Comparison of ENCODE assay signal across 11 cellular contexts in genomic region chr17:40095356-40095943, GRCh38. TPM values are rescaled to one million over a fixed set of nuclear protein-coding genes. Genes with fewer than 3 reads are reported as not detected.
DNase-seq lines count a peak whose midpoint lies in the region; ATAC-seq and TF ChIP-seq lines count a peak whose summit lies in the region.
"Had no signal": no experiment of that assay in that cellular context is flagged by ENCODE, and none has a peak within 500 bp of the region (broad histone marks: within the 10 kb centered on the region; RNA-seq: fewer than 3 reads in every experiment).

No MANE protein-coding gene starts in this region.

- H3K27ac ChIP-seq in lower lobe of right lung, result peak overlapping the region; percentile 95
- H3K27ac ChIP-seq in testis, result peak overlapping the region; percentile 57 to 99
- H3K27ac ChIP-seq: SJCRH30 had no signal

- peak overlapping the region; percentile 90 for H3K27ac Mint-ChIP-seq in activated CD4-positive, alpha-beta T cell treated with anti-CD3 and anti-CD28 coated beads, Interleukin-2, amount 10 ng/mL, durations not matched to agents 7 days and 5 days
- peak overlapping the region; percentile 91 for H3K27ac Mint-ChIP-seq in activated naive CD8-positive, alpha-beta T cell treated with anti-CD3 and anti-CD28 coated beads, Interleukin-2, amount 10 ng/mL, durations not matched to agents 7 days and 5 days
- no peak overlapping the region for H3K27ac Mint-ChIP-seq in nephron progenitor cell

- no peak for TF ChIP-seq POLR2A in testis (IDR thresholded peaks at IDR 0.05)

- no peaks in the 10 kb centered on the region for H3K9me3 Mint-ChIP-seq in activated CD4-positive, alpha-beta T cell treated with anti-CD3 and anti-CD28 coated beads, Interleukin-2, amount 10 ng/mL, durations not matched to agents 7 days and 5 days
- no peaks in the 10 kb centered on the region for H3K9me3 Mint-ChIP-seq in activated naive CD8-positive, alpha-beta T cell treated with anti-CD3 and anti-CD28 coated beads, Interleukin-2, amount 10 ng/mL, durations not matched to agents 7 days and 5 days
- H3K9me3 Mint-ChIP-seq in nephron progenitor cell, result no peaks in the 10 kb centered on the region

- H3K4me1 Mint-ChIP-seq in activated CD4-positive, alpha-beta T cell treated with anti-CD3 and anti-CD28 coated beads, Interleukin-2, amount 10 ng/mL, durations not matched to agents 7 days and 5 days, result peaks cover 64% of the 10 kb centered on the region
- H3K4me1 Mint-ChIP-seq in activated naive CD8-positive, alpha-beta T cell treated with anti-CD3 and anti-CD28 coated beads, Interleukin-2, amount 10 ng/mL, durations not matched to agents 7 days and 5 days, result peaks cover 53% of the 10 kb centered on the region
- peaks cover 83% of the 10 kb centered on the region for H3K4me1 Mint-ChIP-seq in nephron progenitor cell

- no peaks in the 10 kb centered on the region for H3K27me3 Mint-ChIP-seq in activated CD4-positive, alpha-beta T cell treated with anti-CD3 and anti-CD28 coated beads, Interleukin-2, amount 10 ng/mL, durations not matched to agents 7 days and 5 days
- no peaks in the 10 kb centered on the region for H3K27me3 Mint-ChIP-seq in activated naive CD8-positive, alpha-beta T cell treated with anti-CD3 and anti-CD28 coated beads, Interleukin-2, amount 10 ng/mL, durations not matched to agents 7 days and 5 days
- H3K27me3 Mint-ChIP-seq in nephron progenitor cell (ENCODE audit: low read depth, poor library complexity), result peaks cover 5% of the 10 kb centered on the region

- H3K9me3 ChIP-seq in lower lobe of right lung, result no peaks in the 10 kb centered on the region
- H3K9me3 ChIP-seq in testis, result no peaks in the 10 kb centered on the region
- H3K9me3 ChIP-seq: SJCRH30 had no signal

- H3K4me1 ChIP-seq in lower lobe of right lung (peaks cover 63% of the 10 kb centered on the region), testis (peaks cover 55% of the 10 kb centered on the region)

- ATAC-seq in activated naive CD8-positive, alpha-beta T cell treated with anti-CD3 and anti-CD28 coated beads, Interleukin-2, amount 10 ng/mL, durations not matched to agents 7 days and 5 days (ENCODE audit: low read depth), result no peak
- no peak for ATAC-seq in lower lobe of right lung
- no peak for ATAC-seq in HG03432 (IDR thresholded peaks at IDR 0.05; ENCODE audit: unreplicated experiment)

- H3K36me3 Mint-ChIP-seq in activated CD4-positive, alpha-beta T cell treated with anti-CD3 and anti-CD28 coated beads, Interleukin-2, amount 10 ng/mL, durations not matched to agents 7 days and 5 days (ENCODE audit: low read depth), result peaks cover 53% of the 10 kb centered on the region
- peaks cover 13% of the 10 kb centered on the region for H3K36me3 Mint-ChIP-seq in activated naive CD8-positive, alpha-beta T cell treated with anti-CD3 and anti-CD28 coated beads, Interleukin-2, amount 10 ng/mL, durations not matched to agents 7 days and 5 days
- peaks cover 28% of the 10 kb centered on the region for H3K36me3 Mint-ChIP-seq in nephron progenitor cell (ENCODE audit: low read depth)

- intact Hi-C loops in lower lobe of right lung (cut with DNase I), result no loop called here
- intact Hi-C loops in testis (cut with DNase I; ENCODE audit: low total_unique reads), result no loop called here

- H3K36me3 ChIP-seq in lower lobe of right lung (peaks cover 58% of the 10 kb centered on the region), testis (ENCODE audit: low read depth, missing control alignments) (no peaks in the 10 kb centered on the region)
- H3K36me3 ChIP-seq: SJCRH30 had no signal

- H3K4me3 ChIP-seq in lower lobe of right lung, result peak overlapping the region; percentile 83
- no peak overlapping the region for H3K4me3 ChIP-seq in testis
- H3K4me3 ChIP-seq: SJCRH30 had no signal

- H3K4me3 Mint-ChIP-seq in activated CD4-positive, alpha-beta T cell treated with anti-CD3 and anti-CD28 coated beads, Interleukin-2, amount 10 ng/mL, durations not matched to agents 7 days and 5 days, result peak overlapping the region; percentile 67
- peak overlapping the region; percentile 79 for H3K4me3 Mint-ChIP-seq in activated naive CD8-positive, alpha-beta T cell treated with anti-CD3 and anti-CD28 coated beads, Interleukin-2, amount 10 ng/mL, durations not matched to agents 7 days and 5 days
- H3K4me3 Mint-ChIP-seq in nephron progenitor cell, result no peak overlapping the region

- no peaks in the 10 kb centered on the region for H3K27me3 ChIP-seq in lower lobe of right lung (ENCODE audit: low read depth)
- H3K27me3 ChIP-seq in testis, result no peaks in the 10 kb centered on the region
- H3K27me3 ChIP-seq: SJCRH30 had no signal

- POLR2A ChIA-PET in activated CD4-positive, alpha-beta T cell treated with anti-CD3 and anti-CD28 coated beads, Interleukin-2, amount 10 ng/mL, durations not matched to agents 7 days and 5 days (lab: Charles Lee), result interaction anchor here (0.7 kb wide), 1 partner anchor 32 kb away, joined by 4 read pairs; no protein-coding TSS in a partner anchor
- POLR2A ChIA-PET in activated naive CD8-positive, alpha-beta T cell treated with anti-CD3 and anti-CD28 coated beads, Interleukin-2, amount 10 ng/mL, durations not matched to agents 7 days and 5 days (lab: Charles Lee), result interaction anchor here (0.8 to 2.5 kb wide), 5 partner anchors 16 to 44 kb away, joined by 3 to 24 read pairs (median 3); partner anchors contain the start of gene MED24

- 75 to 78% methylated on average over 16 to 17 of the region's 17 CpGs for WGBS in testis, 2 donors

- TF ChIP-seq CTCF in lower lobe of right lung (IDR thresholded peaks at IDR 0.05) (no peak), testis (IDR thresholded peaks at IDR 0.05) (no peak), nephron progenitor cell (IDR thresholded peaks at IDR 0.05) (no peak)

- CTCF ChIA-PET in activated CD4-positive, alpha-beta T cell treated with anti-CD3 and anti-CD28 coated beads, Interleukin-2, amount 10 ng/mL, durations not matched to agents 7 days and 5 days (lab: Charles Lee), result interaction anchor here (0.8 to 4.7 kb wide), 4 partner anchors 9 to 20 kb away, joined by 3 to 27 read pairs (median 6); no protein-coding TSS in a partner anchor

- DNase-seq in activated CD4-positive, alpha-beta T cell treated with anti-CD3 and anti-CD28 coated beads, Interleukin-2, amount 10 ng/mL, durations not matched to agents 7 days and 5 days, result no peak
- DNase-seq in activated CD4-positive, alpha-beta T cell treated with anti-CD3 and anti-CD28 coated beads for 48 hours, result no peak
- peak; percentile 45 for DNase-seq in activated naive CD8-positive, alpha-beta T cell treated with anti-CD3 and anti-CD28 coated beads, Interleukin-2, amount 10 ng/mL, durations not matched to agents 7 days and 5 days
- DNase-seq in lower lobe of right lung (no peak), testis (no peak), nephron progenitor cell (no peak), NCI-H1930 (lab: John Stamatoyannopoulos, UW) (no peak)
- DNase-seq: ACHN, NCI-H2081 treated with DMSO at 0.1 percent for 48 hours, SJCRH30 had no signal

RNA-seq across cellular contexts. Expression of gene NR1D1, which starts 4.9 kb away (rescaled TPM):
- 1 to 10 TPM; 5.5 to 5.8 TPM for total RNA-seq in activated CD4-positive, alpha-beta T cell treated with anti-CD3 and anti-CD28 coated beads, Interleukin-2, amount 10 ng/mL, durations not matched to agents 7 days and 5 days
- total RNA-seq in activated naive CD8-positive, alpha-beta T cell treated with anti-CD3 and anti-CD28 coated beads, Interleukin-2, amount 10 ng/mL, durations not matched to agents 7 days and 5 days, result 1 to 10 TPM; 5.0 to 5.8 TPM
- total RNA-seq in lower lobe of right lung (20.1 TPM), testis (10 to 100 TPM; 14.4 to 23.6 TPM)
- 9.8 TPM for polyA plus RNA-seq in testis (ENCODE audit: insufficient read depth, low read depth, low replicate concordance)

RNA-seq across cellular contexts. Expression of gene MSL1, which starts 26.3 kb away (rescaled TPM):
- 10 to 100 TPM; 95.4 to 97.1 TPM for total RNA-seq in activated CD4-positive, alpha-beta T cell treated with anti-CD3 and anti-CD28 coated beads, Interleukin-2, amount 10 ng/mL, durations not matched to agents 7 days and 5 days
- 100 to 1,000 TPM; 107 to 110 TPM for total RNA-seq in activated naive CD8-positive, alpha-beta T cell treated with anti-CD3 and anti-CD28 coated beads, Interleukin-2, amount 10 ng/mL, durations not matched to agents 7 days and 5 days
- 97.7 TPM for total RNA-seq in lower lobe of right lung
- total RNA-seq in testis, result 100 to 1,000 TPM; 129 to 161 TPM
- polyA plus RNA-seq in testis (ENCODE audit: insufficient read depth, low read depth, low replicate concordance), result 157 TPM

RNA-seq across cellular contexts. Expression of gene THRA, which starts 32.7 kb away (rescaled TPM):
- total RNA-seq in activated CD4-positive, alpha-beta T cell treated with anti-CD3 and anti-CD28 coated beads, Interleukin-2, amount 10 ng/mL, durations not matched to agents 7 days and 5 days, result 1 to 10 TPM; 8.6 to 9.1 TPM
- 10 to 100 TPM; 19.9 to 20.3 TPM for total RNA-seq in activated naive CD8-positive, alpha-beta T cell treated with anti-CD3 and anti-CD28 coated beads, Interleukin-2, amount 10 ng/mL, durations not matched to agents 7 days and 5 days
- total RNA-seq in lower lobe of right lung, result 50.1 TPM
- total RNA-seq in testis, result 10 to 100 TPM; 44.9 to 51.7 TPM
- polyA plus RNA-seq in testis (ENCODE audit: insufficient read depth, low read depth, low replicate concordance), result 41.2 TPM

RNA-seq across cellular contexts. Expression of gene MED24, which starts 41.2 kb away (rescaled TPM):
- 100 to 1,000 TPM in 1 of 2 experiments, 10 to 100 TPM in 1; 92.1 to 102 TPM for total RNA-seq in activated CD4-positive, alpha-beta T cell treated with anti-CD3 and anti-CD28 coated beads, Interleukin-2, amount 10 ng/mL, durations not matched to agents 7 days and 5 days
- 10 to 100 TPM; 87.0 to 89.9 TPM for total RNA-seq in activated naive CD8-positive, alpha-beta T cell treated with anti-CD3 and anti-CD28 coated beads, Interleukin-2, amount 10 ng/mL, durations not matched to agents 7 days and 5 days
- total RNA-seq in lower lobe of right lung, result 59.6 TPM
- 100 to 1,000 TPM; 151 to 172 TPM for total RNA-seq in testis
- 127 TPM for polyA plus RNA-seq in testis (ENCODE audit: insufficient read depth, low read depth, low replicate concordance)

RNA-seq across cellular contexts. Expression of gene CASC3, which starts 44.9 kb away (rescaled TPM):
- total RNA-seq in activated CD4-positive, alpha-beta T cell treated with anti-CD3 and anti-CD28 coated beads, Interleukin-2, amount 10 ng/mL, durations not matched to agents 7 days and 5 days, result 10 to 100 TPM; 84.8 to 89.2 TPM
- total RNA-seq in activated naive CD8-positive, alpha-beta T cell treated with anti-CD3 and anti-CD28 coated beads, Interleukin-2, amount 10 ng/mL, durations not matched to agents 7 days and 5 days, result 100 to 1,000 TPM; 100 to 101 TPM
- total RNA-seq in lower lobe of right lung (101 TPM), testis (100 to 1,000 TPM; 123 to 132 TPM)
- polyA plus RNA-seq in testis (ENCODE audit: insufficient read depth, low read depth, low replicate concordance), result 143 TPM
